1 cellular context compared by ENCODE assay signal in the genomic region with DNA sequence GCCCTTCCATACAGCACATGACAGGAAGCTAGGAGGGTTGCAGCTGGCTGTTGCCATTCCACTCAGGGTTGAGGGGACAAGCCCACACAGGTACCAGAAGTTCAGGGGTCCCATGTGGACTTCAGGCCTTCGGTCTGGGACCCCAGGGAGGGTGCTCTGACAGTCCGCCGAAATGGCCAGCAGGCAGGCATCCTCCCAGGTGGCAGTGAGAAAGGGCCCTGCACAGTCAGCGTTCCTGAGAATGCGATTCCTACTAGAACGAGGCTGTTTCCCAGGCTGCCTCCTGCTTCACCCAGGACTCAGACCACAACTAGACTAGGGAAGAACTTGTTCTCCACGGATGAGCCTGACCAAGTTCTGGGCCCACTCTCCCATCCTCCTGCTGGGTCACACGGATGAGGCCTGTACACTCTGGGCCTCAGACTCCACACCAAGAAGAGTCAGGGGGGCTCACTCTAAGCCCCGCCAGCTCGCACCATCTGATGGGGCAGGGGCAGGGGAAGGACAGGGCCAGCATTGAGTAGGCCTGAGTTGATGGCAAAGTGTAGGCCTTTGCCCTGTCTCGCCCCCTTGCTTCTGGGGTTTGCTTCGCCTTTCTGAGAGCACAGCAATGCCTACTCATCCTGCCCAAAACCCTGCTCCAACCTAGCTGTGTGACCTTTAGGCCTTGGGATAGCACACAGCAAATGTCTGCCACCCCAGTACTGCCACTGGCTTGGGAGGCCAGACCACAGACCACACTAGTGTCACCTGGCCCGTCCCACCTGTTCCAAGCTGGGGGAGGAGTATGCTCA.
TF ChIP-seq lines count a peak whose summit lies in the region.

No MANE protein-coding gene starts in this region.

TF ChIP-seq in HepG2, 621 proteins besides CTCF, POLR2A, EP300 and RAD21 (continues in another document):
- TF ChIP-seq, protein P1, sequence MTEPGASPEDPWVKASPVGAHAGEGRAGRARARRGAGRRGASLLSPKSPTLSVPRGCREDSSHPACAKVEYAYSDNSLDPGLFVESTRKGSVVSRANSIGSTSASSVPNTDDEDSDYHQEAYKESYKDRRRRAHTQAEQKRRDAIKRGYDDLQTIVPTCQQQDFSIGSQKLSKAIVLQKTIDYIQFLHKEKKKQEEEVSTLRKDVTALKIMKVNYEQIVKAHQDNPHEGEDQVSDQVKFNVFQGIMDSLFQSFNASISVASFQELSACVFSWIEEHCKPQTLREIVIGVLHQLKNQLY (CRISPR knock-in tag; IDR thresholded peaks at IDR 0.05): no peak
- TF ChIP-seq IKZF4 (CRISPR knock-in tag; IDR thresholded peaks at IDR 0.05; ENCODE audit: borderline replicate concordance, low read depth, not compliant biosample characterization) (no peak), DR1 (CRISPR knock-in tag; IDR thresholded peaks at IDR 0.05) (no peak), ZNF562 (CRISPR knock-in tag; IDR thresholded peaks at IDR 0.05; ENCODE audit: borderline replicate concordance) (no peak), ZNF124 (CRISPR knock-in tag; IDR thresholded peaks at IDR 0.05) (no peak), SAP130 (CRISPR knock-in tag; IDR thresholded peaks at IDR 0.05; ENCODE audit: low read depth) (no peak), ATM (IDR thresholded peaks at IDR 0.05; ENCODE audit: borderline replicate concordance) (no peak), RELA (CRISPR knock-in tag; IDR thresholded peaks at IDR 0.05) (no peak), ERF (CRISPR knock-in tag; IDR thresholded peaks at IDR 0.05) (no peak), RBM22 (optimal IDR thresholded peaks at IDR 0.05; ENCODE audit: low read length) (peak; percentile 84), RBM39 (IDR thresholded peaks at IDR 0.05; ENCODE audit: low read depth, low read length, poor library complexity, severe bottlenecking) (no peak), RBFOX2 (IDR thresholded peaks at IDR 0.05; ENCODE audit: low read depth, low read length) (peak; percentile 39; the same call in 1 of the 2 replicates), HIVEP1 (CRISPR knock-in tag; IDR thresholded peaks at IDR 0.05) (no peak), FIP1L1 (IDR thresholded peaks at IDR 0.05; ENCODE audit: borderline replicate concordance, insufficient read depth, low read depth, low read length) (no peak), PAF1 (CRISPR knock-in tag; IDR thresholded peaks at IDR 0.05) (0 out of 2 replicates have a peak, but pooled peaks have one; percentile 21), AGO2 (optimal IDR thresholded peaks at IDR 0.05; ENCODE audit: low read depth, low read length) (peak; percentile 67), ZNF619 (CRISPR knock-in tag; IDR thresholded peaks at IDR 0.05) (no peak), REPIN1 (CRISPR knock-in tag; IDR thresholded peaks at IDR 0.05; ENCODE audit: borderline replicate concordance, low read depth) (no peak), ZNF839 (CRISPR knock-in tag; IDR thresholded peaks at IDR 0.05; ENCODE audit: borderline replicate concordance) (no peak), SCMH1 (CRISPR knock-in tag; IDR thresholded peaks at IDR 0.05; ENCODE audit: borderline replicate concordance) (no peak), NCOA5 (CRISPR knock-in tag; IDR thresholded peaks at IDR 0.05) (no peak), ZSCAN12 (CRISPR knock-in tag; IDR thresholded peaks at IDR 0.05) (no peak), POLR2AphosphoS5 (IDR thresholded peaks at IDR 0.05; ENCODE audit: low read depth, low read length) (peak; percentile 18), RXRB (CRISPR knock-in tag; IDR thresholded peaks at IDR 0.05; ENCODE audit: borderline replicate concordance) (no peak), ZFX (CRISPR knock-in tag; IDR thresholded peaks at IDR 0.05; ENCODE audit: low read depth) (peak; percentile 39; the same call in 1 of the 2 replicates), ZFP36 (IDR thresholded peaks at IDR 0.05; ENCODE audit: borderline replicate concordance, low read depth, low read length, partially characterized antibody) (no peak), ZNF431 (CRISPR knock-in tag; IDR thresholded peaks at IDR 0.05; ENCODE audit: borderline replicate concordance, low read depth) (no peak), SPEN (CRISPR knock-in tag; IDR thresholded peaks at IDR 0.05; ENCODE audit: low read depth) (no peak), MAFF (IDR thresholded peaks at IDR 0.05; ENCODE audit: low read depth, low read length) (no peak), TCF7 (IDR thresholded peaks at IDR 0.05; ENCODE audit: low read depth) (no peak), NONO (IDR thresholded peaks at IDR 0.05) (no peak), NONO (CRISPR knock-in tag; conservative IDR thresholded peaks at IDR 0.05) (0 out of 2 replicates have a peak, but pooled peaks have one; percentile 5), ZNF235 (CRISPR knock-in tag; IDR thresholded peaks at IDR 0.05; ENCODE audit: borderline replicate concordance) (no peak), POLR2G (IDR thresholded peaks at IDR 0.05; ENCODE audit: low read depth, low read length) (no peak)
- TF ChIP-seq, protein P2, sequence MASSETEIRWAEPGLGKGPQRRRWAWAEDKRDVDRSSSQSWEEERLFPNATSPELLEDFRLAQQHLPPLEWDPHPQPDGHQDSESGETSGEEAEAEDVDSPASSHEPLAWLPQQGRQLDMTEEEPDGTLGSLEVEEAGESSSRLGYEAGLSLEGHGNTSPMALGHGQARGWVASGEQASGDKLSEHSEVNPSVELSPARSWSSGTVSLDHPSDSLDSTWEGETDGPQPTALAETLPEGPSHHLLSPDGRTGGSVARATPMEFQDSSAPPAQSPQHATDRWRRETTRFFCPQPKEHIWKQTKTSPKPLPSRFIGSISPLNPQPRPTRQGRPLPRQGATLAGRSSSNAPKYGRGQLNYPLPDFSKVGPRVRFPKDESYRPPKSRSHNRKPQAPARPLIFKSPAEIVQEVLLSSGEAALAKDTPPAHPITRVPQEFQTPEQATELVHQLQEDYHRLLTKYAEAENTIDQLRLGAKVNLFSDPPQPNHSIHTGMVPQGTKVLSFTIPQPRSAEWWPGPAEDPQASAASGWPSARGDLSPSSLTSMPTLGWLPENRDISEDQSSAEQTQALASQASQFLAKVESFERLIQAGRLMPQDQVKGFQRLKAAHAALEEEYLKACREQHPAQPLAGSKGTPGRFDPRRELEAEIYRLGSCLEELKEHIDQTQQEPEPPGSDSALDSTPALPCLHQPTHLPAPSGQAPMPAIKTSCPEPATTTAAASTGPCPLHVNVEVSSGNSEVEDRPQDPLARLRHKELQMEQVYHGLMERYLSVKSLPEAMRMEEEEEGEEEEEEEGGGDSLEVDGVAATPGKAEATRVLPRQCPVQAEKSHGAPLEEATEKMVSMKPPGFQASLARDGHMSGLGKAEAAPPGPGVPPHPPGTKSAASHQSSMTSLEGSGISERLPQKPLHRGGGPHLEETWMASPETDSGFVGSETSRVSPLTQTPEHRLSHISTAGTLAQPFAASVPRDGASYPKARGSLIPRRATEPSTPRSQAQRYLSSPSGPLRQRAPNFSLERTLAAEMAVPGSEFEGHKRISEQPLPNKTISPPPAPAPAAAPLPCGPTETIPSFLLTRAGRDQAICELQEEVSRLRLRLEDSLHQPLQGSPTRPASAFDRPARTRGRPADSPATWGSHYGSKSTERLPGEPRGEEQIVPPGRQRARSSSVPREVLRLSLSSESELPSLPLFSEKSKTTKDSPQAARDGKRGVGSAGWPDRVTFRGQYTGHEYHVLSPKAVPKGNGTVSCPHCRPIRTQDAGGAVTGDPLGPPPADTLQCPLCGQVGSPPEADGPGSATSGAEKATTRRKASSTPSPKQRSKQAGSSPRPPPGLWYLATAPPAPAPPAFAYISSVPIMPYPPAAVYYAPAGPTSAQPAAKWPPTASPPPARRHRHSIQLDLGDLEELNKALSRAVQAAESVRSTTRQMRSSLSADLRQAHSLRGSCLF (CRISPR knock-in tag; IDR thresholded peaks at IDR 0.05; ENCODE audit: borderline replicate concordance): no peak
- TF ChIP-seq, protein P3, sequence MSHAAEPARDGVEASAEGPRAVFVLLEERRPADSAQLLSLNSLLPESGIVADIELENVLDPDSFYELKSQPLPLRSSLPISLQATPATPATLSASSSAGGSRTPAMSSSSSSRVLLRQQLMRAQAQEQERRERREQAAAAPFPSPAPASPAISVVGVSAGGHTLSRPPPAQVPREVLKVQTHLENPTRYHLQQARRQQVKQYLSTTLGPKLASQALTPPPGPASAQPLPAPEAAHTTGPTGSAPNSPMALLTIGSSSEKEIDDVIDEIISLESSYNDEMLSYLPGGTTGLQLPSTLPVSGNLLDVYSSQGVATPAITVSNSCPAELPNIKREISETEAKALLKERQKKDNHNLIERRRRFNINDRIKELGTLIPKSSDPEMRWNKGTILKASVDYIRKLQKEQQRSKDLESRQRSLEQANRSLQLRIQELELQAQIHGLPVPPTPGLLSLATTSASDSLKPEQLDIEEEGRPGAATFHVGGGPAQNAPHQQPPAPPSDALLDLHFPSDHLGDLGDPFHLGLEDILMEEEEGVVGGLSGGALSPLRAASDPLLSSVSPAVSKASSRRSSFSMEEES (CRISPR knock-in tag; IDR thresholded peaks at IDR 0.05): no peak
- TF ChIP-seq, protein P4, sequence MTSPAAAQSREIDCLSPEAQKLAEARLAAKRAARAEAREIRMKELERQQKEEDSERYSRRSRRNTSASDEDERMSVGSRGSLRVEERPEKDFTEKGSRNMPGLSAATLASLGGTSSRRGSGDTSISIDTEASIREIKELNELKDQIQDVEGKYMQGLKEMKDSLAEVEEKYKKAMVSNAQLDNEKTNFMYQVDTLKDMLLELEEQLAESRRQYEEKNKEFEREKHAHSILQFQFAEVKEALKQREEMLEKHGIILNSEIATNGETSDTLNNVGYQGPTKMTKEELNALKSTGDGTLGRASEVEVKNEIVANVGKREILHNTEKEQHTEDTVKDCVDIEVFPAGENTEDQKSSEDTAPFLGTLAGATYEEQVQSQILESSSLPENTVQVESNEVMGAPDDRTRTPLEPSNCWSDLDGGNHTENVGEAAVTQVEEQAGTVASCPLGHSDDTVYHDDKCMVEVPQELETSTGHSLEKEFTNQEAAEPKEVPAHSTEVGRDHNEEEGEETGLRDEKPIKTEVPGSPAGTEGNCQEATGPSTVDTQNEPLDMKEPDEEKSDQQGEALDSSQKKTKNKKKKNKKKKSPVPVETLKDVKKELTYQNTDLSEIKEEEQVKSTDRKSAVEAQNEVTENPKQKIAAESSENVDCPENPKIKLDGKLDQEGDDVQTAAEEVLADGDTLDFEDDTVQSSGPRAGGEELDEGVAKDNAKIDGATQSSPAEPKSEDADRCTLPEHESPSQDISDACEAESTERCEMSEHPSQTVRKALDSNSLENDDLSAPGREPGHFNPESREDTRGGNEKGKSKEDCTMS (CRISPR knock-in tag; conservative IDR thresholded peaks at IDR 0.05): no peak
- TF ChIP-seq, protein P5, sequence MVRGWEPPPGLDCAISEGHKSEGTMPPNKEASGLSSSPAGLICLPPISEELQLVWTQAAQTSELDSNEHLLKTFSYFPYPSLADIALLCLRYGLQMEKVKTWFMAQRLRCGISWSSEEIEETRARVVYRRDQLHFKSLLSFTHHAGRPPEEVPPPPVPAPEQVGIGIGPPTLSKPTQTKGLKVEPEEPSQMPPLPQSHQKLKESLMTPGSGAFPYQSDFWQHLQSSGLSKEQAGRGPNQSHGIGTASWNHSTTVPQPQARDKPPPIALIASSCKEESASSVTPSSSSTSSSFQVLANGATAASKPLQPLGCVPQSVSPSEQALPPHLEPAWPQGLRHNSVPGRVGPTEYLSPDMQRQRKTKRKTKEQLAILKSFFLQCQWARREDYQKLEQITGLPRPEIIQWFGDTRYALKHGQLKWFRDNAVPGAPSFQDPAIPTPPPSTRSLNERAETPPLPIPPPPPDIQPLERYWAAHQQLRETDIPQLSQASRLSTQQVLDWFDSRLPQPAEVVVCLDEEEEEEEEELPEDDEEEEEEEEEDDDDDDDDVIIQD (CRISPR knock-in tag; IDR thresholded peaks at IDR 0.05; ENCODE audit: low read depth): no peak
- TF ChIP-seq, protein P6, sequence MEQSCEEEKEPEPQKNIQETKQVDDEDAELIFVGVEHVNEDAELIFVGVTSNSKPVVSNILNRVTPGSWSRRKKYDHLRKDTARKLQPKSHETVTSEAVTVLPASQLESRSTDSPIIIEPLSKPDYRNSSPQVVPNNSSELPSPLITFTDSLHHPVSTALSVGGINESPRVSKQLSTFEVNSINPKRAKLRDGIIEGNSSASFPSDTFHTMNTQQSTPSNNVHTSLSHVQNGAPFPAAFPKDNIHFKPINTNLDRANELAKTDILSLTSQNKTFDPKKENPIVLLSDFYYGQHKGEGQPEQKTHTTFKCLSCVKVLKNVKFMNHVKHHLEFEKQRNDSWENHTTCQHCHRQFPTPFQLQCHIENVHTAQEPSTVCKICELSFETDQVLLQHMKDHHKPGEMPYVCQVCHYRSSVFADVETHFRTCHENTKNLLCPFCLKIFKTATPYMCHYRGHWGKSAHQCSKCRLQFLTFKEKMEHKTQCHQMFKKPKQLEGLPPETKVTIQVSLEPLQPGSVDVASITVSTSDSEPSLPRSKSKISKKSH (CRISPR knock-in tag; IDR thresholded peaks at IDR 0.05; ENCODE audit: borderline replicate concordance): no peak
- TF ChIP-seq, protein P7, sequence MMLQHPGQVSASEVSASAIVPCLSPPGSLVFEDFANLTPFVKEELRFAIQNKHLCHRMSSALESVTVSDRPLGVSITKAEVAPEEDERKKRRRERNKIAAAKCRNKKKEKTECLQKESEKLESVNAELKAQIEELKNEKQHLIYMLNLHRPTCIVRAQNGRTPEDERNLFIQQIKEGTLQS (CRISPR knock-in tag; IDR thresholded peaks at IDR 0.05): no peak
- TF ChIP-seq, protein P8, sequence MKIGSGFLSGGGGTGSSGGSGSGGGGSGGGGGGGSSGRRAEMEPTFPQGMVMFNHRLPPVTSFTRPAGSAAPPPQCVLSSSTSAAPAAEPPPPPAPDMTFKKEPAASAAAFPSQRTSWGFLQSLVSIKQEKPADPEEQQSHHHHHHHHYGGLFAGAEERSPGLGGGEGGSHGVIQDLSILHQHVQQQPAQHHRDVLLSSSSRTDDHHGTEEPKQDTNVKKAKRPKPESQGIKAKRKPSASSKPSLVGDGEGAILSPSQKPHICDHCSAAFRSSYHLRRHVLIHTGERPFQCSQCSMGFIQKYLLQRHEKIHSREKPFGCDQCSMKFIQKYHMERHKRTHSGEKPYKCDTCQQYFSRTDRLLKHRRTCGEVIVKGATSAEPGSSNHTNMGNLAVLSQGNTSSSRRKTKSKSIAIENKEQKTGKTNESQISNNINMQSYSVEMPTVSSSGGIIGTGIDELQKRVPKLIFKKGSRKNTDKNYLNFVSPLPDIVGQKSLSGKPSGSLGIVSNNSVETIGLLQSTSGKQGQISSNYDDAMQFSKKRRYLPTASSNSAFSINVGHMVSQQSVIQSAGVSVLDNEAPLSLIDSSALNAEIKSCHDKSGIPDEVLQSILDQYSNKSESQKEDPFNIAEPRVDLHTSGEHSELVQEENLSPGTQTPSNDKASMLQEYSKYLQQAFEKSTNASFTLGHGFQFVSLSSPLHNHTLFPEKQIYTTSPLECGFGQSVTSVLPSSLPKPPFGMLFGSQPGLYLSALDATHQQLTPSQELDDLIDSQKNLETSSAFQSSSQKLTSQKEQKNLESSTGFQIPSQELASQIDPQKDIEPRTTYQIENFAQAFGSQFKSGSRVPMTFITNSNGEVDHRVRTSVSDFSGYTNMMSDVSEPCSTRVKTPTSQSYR (CRISPR knock-in tag; IDR thresholded peaks at IDR 0.05; ENCODE audit: borderline replicate concordance): no peak
